ENCODE assay signal across 16 cellular contexts in genomic region chr11:96708469-96708868, GRCh38.
DNase-seq lines count a peak whose midpoint lies in the region; ATAC-seq, FAIRE-seq and TF ChIP-seq lines count a peak whose summit lies in the region.
"Had no signal": no experiment of that assay in that cellular context is flagged by ENCODE, and none has a peak within 500 bp of the region (broad histone marks: within the 10 kb centered on the region; RNA-seq: fewer than 3 reads in every experiment).

No MANE protein-coding gene starts in this region.

- peak; percentile 4 for FAIRE-seq in HTR-8/SVneo (lab: Jason Lieb, UNC)

- H3K4me3 ChIP-seq in aorta (ENCODE audit: low read length in 2 of 2) = no peak overlapping the region
- H3K4me3 ChIP-seq: GM23248 had no signal

- DNase-seq in HTR-8/SVneo (ENCODE audit: insufficient read length, low spot score) = peak; percentile 23
- peak; percentile 14 to 47 for DNase-seq in NCI-H187 (lab: John Stamatoyannopoulos, UW)
- DNase-seq in NCI-H524 (lab: John Stamatoyannopoulos, UW) = peak; percentile 23 to 75
- peak in 1 of 2 donors; percentile 44 for DNase-seq in foreskin keratinocyte
- no peak for DNase-seq in stimulated activated CD4-positive, alpha-beta T cell treated with anti-CD3 and anti-CD28 coated beads, Interleukin-12 subunit alpha, Interleukin-12 subunit beta, amount 100 ng/mL, for 4 hours
- no peak for DNase-seq in H4 (ENCODE audit: low spot score)
- DNase-seq in aorta = no peak
- DNase-seq: ACHN, AML-193, Caco-2, DMS79 treated with DMSO at 0.1 percent for 48 hours, GM23248, KG1, NCI-H1092 treated with DMSO at 0.1 percent for 48 hours, NCI-H2029 had no signal

- H3K27me3 ChIP-seq in foreskin keratinocyte (no peaks in the 10 kb centered on the region), aorta (ENCODE audit: control insufficient read depth in 1 of 2, insufficient read depth in 2 of 2, low read length in 1 of 2) (no peaks in the 10 kb centered on the region)

- no peak overlapping the region for H3K27ac ChIP-seq in foreskin keratinocyte
- H3K27ac ChIP-seq in aorta (ENCODE audit: low read depth in 1 of 2, low read length in 2 of 2) = no peak overlapping the region
- H3K27ac ChIP-seq: GM23248 had no signal

- no peaks in the 10 kb centered on the region for H3K36me3 ChIP-seq in aorta (ENCODE audit: control insufficient read depth in 1 of 2, insufficient read depth in 2 of 2, low read length in 1 of 2)

- H3K4me1 ChIP-seq in foreskin keratinocyte (peaks cover 8% of the 10 kb centered on the region), aorta (ENCODE audit: control insufficient read depth in 1 of 2, insufficient read depth in 2 of 2, low read length in 2 of 2) (no peaks in the 10 kb centered on the region)
- H3K4me1 ChIP-seq: Caco-2 had no signal

- no peak for TF ChIP-seq CTCF in foreskin keratinocyte (conservative IDR thresholded peaks at IDR 0.05)

- intact Hi-C loops in aorta (cut with DNase I) = no loop called here

- H3K9me3 ChIP-seq in aorta (ENCODE audit: control insufficient read depth, low read length) = no peaks in the 10 kb centered on the region
- H3K9me3 ChIP-seq: Caco-2 had no signal

- WGBS in aorta, 2 donors = 3 to 14% methylated on average over 3 of the region's 3 CpGs

- ATAC-seq in foreskin keratinocyte = peak; percentile 60
- ATAC-seq in HG03460 (IDR thresholded peaks at IDR 0.05; ENCODE audit: unreplicated experiment) = no peak
- no peak for ATAC-seq in aorta (ENCODE audit: low FRiP score)

Comparison
In these comparisons a context has a peak if more than half of its experiments do, and no peak if none do; other contexts are left out.
1. DNase-seq: peak in HTR-8/SVneo (single experiment), NCI-H187 (2 of 2) and NCI-H524 (2 of 2); none in stimulated activated CD4-positive, alpha-beta T cell treated with anti-CD3 and anti-CD28 coated beads, Interleukin-12 subunit alpha, Interleukin-12 subunit beta, amount 100 ng/mL, for 4 hours (single experiment), H4 (single experiment) and aorta (0 of 2).